In genomic region chr1:62439652-62440371, GRCh38 we compare ENCODE assay signal across 8 cellular contexts. TPM values are rescaled to one million over a fixed set of nuclear protein-coding genes. Genes with fewer than 3 reads are reported as not detected.
A peak's percentile ranks its signal among the peaks of the same experiment; 100 is the strongest.
DNase-seq lines count a peak whose midpoint lies in the region; ATAC-seq, FAIRE-seq and TF ChIP-seq lines count a peak whose summit lies in the region.

No MANE protein-coding gene starts in this region.

- TF ChIP-seq CTCF in GM23338 (conservative IDR thresholded peaks at IDR 0.05; ENCODE audit: low read depth in 2 of 2) (no peak), NB4 (IDR thresholded peaks at IDR 0.05; ENCODE audit: low read depth, low read length) (no peak), fibroblast of pulmonary artery (IDR thresholded peaks at IDR 0.05; ENCODE audit: low read length, missing control alignments) (no peak)

- peak overlapping the region; percentile 93 for H3K4me2 ChIP-seq in GM23338

- no peak overlapping the region for H3K27ac ChIP-seq in GM23338 (ENCODE audit: low read depth)

- peak; percentile 17 for DNase-seq in GM12891 (ENCODE audit: insufficient read length, low spot score)
- DNase-seq in GM23338 (ENCODE audit: low spot score) = no peak
- peak; percentile 24 for DNase-seq in NB4 (ENCODE audit: low read depth)
- DNase-seq in fibroblast of pulmonary artery (ENCODE audit: low read depth) = peak; percentile 6
- no peak for DNase-seq in occipital lobe (lab: John Stamatoyannopoulos, UW)
- no peak for DNase-seq in EL
- DNase-seq in stimulated activated CD8-positive, alpha-beta memory T cell treated with anti-CD3 and anti-CD28 coated beads, Interleukin-4, amount 100 ng/mL, for 48 hours = no peak
- DNase-seq in activated CD4-positive, alpha-beta T cell treated with anti-CD3 and anti-CD28 coated beads, Interleukin-2, amount 50 U/mL, for 4 hours = no peak

- H3F3A ChIP-seq in GM23338 (replicated peaks; ENCODE audit: low read depth) = no peaks in the 10 kb centered on the region; the same call in 1 of the 2 replicates

- H3K4me3 Mint-ChIP-seq in GM23338 = peak overlapping the region; percentile 37; the same call in 2 of the 3 replicates

- H3K4me1 ChIP-seq in GM23338 (ENCODE audit: insufficient read depth) = peaks cover 16% of the 10 kb centered on the region

- peaks cover 28% of the 10 kb centered on the region for H4K20me1 ChIP-seq in GM23338 (replicated peaks; ENCODE audit: insufficient read depth)

- no peak overlapping the region for H3K27ac Mint-ChIP-seq in GM23338

- H2AFZ ChIP-seq in GM23338 = no peak overlapping the region

- H3K27me3 Mint-ChIP-seq in GM23338 (ENCODE audit: insufficient read depth, low read depth, poor library complexity) = peaks cover 16% of the 10 kb centered on the region

- H3K36me3 ChIP-seq in GM23338 (ENCODE audit: insufficient read depth) = peaks cover 20% of the 10 kb centered on the region

- no peak for ATAC-seq in GM23338

- no peaks in the 10 kb centered on the region for H3K27me3 ChIP-seq in GM23338 (ENCODE audit: insufficient read depth)

- peaks cover 15% of the 10 kb centered on the region for H3K4me1 Mint-ChIP-seq in GM23338

- FAIRE-seq in GM12891 (lab: Jason Lieb, UNC) = no peak

- H3K9me2 ChIP-seq in GM23338 (ENCODE audit: insufficient read depth) = no peaks in the 10 kb centered on the region

- no peak for TF ChIP-seq POLR2A in GM12891 (IDR thresholded peaks at IDR 0.05; ENCODE audit: low read depth, low read length)
- no peak for TF ChIP-seq POLR2A in NB4 (IDR thresholded peaks at IDR 0.05; ENCODE audit: extremely low read depth, insufficient read length)

- H3K9me3 Mint-ChIP-seq in GM23338 = no peaks in the 10 kb centered on the region

- H3K79me2 ChIP-seq in GM23338 (replicated peaks; ENCODE audit: insufficient read depth) = peaks cover 67% of the 10 kb centered on the region

- H3K4me3 ChIP-seq in GM23338 (peak overlapping the region; percentile 8), NB4 (ENCODE audit: low read depth, low read length) (peak overlapping the region; percentile 99), fibroblast of pulmonary artery (replicated peaks; ENCODE audit: low read depth, low read length) (no peak overlapping the region)

- peaks cover 45% of the 10 kb centered on the region for H3K36me3 Mint-ChIP-seq in GM23338 (ENCODE audit: low read depth)

TF ChIP-seq in GM12891, 5 proteins besides CTCF, POLR2A, EP300 and RAD21:
- TF ChIP-seq PAX5 (IDR thresholded peaks at IDR 0.05; ENCODE audit: insufficient read depth, low read length, severe bottlenecking) = no peak
- no peak for TF ChIP-seq TAF1 (IDR thresholded peaks at IDR 0.05; ENCODE audit: low read depth, low read length)
- no peak for TF ChIP-seq POU2F2 (IDR thresholded peaks at IDR 0.05; ENCODE audit: low read depth, low read length)
- peak; percentile 27; the same call in 1 of the 2 replicates for TF ChIP-seq SPI1 (IDR thresholded peaks at IDR 0.05; ENCODE audit: low read depth, low read length)
- TF ChIP-seq POLR2AphosphoS5 (IDR thresholded peaks at IDR 0.05; ENCODE audit: low read depth, low read length) = no peak
TF ChIP-seq in GM12891: peak in this region for 1.

TF ChIP-seq in GM23338, 12 proteins besides CTCF, POLR2A, EP300 and RAD21 (continues in another document):
- TF ChIP-seq JUNB (IDR thresholded peaks at IDR 0.05; ENCODE audit: unreplicated experiment) = no peak
- no peak for TF ChIP-seq REST (IDR thresholded peaks at IDR 0.05; ENCODE audit: unreplicated experiment)
- no peak for TF ChIP-seq STAT1 (IDR thresholded peaks at IDR 0.05; ENCODE audit: unreplicated experiment)
- TF ChIP-seq NANOG (IDR thresholded peaks at IDR 0.05; ENCODE audit: borderline replicate concordance) = no peak
- no peak for TF ChIP-seq ZNF331 (CRISPR knock-in tag; IDR thresholded peaks at IDR 0.05; ENCODE audit: low read depth)
- TF ChIP-seq ETS1 (IDR thresholded peaks at IDR 0.05) = no peak
- TF ChIP-seq POLR2AphosphoS5 (IDR thresholded peaks at IDR 0.05; ENCODE audit: low read depth) = no peak
- no peak for TF ChIP-seq EZH2 (IDR thresholded peaks at IDR 0.05; ENCODE audit: low read depth, unreplicated experiment)
- no peak for TF ChIP-seq ZNF114 (CRISPR knock-in tag; IDR thresholded peaks at IDR 0.05)
- no peak for TF ChIP-seq EZH2phosphoT487 (IDR thresholded peaks at IDR 0.05; ENCODE audit: unreplicated experiment)

RNA-seq across cellular contexts. Expression of gene USP1, which starts 3.0 kb away (rescaled TPM):
- 21.5 TPM for polyA plus RNA-seq in GM12891 (2012; ENCODE audit: low read depth, missing spikeins)
- total RNA-seq in GM23338 (2014; rRNA removed; shearing (Covaris generic)) = 45.2 and 45.6 TPM in 2 replicates
- 53.3 and 74.6 TPM in 2 replicates for polyA plus RNA-seq in GM23338 (2016; fragmentation: Nextera tagmentation; extraction: Ambion mirVana)
- 69.9 TPM for total RNA-seq in occipital lobe

Comparison
In these comparisons a context has a peak if more than half of its experiments do, and no peak if none do; other contexts are left out.
1. DNase-seq: peak in GM12891 (single experiment), NB4 (single experiment) and fibroblast of pulmonary artery (single experiment); none in GM23338 (single experiment), occipital lobe (single experiment), EL (single experiment), stimulated activated CD8-positive, alpha-beta memory T cell treated with anti-CD3 and anti-CD28 coated beads, Interleukin-4, amount 100 ng/mL, for 48 hours (single experiment) and activated CD4-positive, alpha-beta T cell treated with anti-CD3 and anti-CD28 coated beads, Interleukin-2, amount 50 U/mL, for 4 hours (0 of 2).